19 cellular contexts compared by ENCODE assay signal in the genomic region with DNA sequence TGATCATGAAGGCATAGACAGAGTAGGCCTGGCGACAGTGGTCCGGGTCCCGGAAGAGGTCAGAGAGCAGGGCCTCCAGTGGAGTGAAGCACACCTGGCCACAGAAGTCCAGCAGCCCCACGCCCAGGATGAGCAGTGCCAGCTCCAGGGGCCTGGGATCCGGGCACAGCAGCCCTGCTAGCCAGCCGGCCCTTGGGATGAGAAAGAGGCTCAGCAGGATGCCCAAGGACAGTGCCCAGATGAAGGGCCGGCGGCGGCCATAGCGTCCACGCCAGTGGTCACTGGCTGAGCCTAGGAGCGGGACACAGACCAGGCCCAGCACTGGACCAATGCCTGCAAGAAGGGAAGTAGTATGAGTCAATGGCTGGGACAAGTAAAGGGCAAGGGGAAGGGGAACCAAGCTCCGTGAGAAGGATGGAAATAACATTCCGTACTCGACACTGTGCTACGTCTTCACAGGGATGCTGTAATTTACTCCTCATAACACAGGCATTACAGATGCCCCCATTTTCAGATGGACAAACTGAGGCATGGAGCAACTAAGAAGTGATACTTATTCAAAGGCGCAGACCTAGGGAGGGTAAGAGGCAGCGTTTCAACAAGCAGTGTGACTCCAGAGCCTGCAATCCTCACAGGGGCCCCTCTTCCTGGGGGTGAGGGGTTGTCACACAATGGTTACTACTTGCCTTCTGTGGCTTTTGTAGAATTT. TPM values are rescaled to one million over a fixed set of nuclear protein-coding genes. Genes with fewer than 3 reads are reported as not detected.
DNase-seq lines count a peak whose midpoint lies in the region; ATAC-seq and TF ChIP-seq lines count a peak whose summit lies in the region.
"Had no signal": no experiment of that assay in that cellular context is flagged by ENCODE, and none has a peak within 500 bp of the region (broad histone marks: within the 10 kb centered on the region; RNA-seq: fewer than 3 reads in every experiment).

No MANE protein-coding gene starts in this region.

- no TSS peak for BruUV-seq in HCT116 (replicated peaks; lab: Mats Ljungman, UMichigan)

- RAD21 ChIA-PET in HCT116 (lab: Charles Lee; ENCODE audit: low non-redundant PET in 1 of 2, low total read pairs in 2 of 2, uncharacterized antibody in 2 of 2, unreplicated experiment in 2 of 2) = no interaction called here

- H2AFZ ChIP-seq in HCT116 (ENCODE audit: low read depth, low read length, poor library complexity, severe bottlenecking) = no peak overlapping the region

- no peaks in the 10 kb centered on the region for H3K9me2 ChIP-seq in HCT116 (ENCODE audit: insufficient read depth)

- POLR2A ChIA-PET in HCT116 (lab: Charles Lee) = no interaction called here

- intact Hi-C loops in HCT116 (cut with micrococcal nuclease) = no loop called here

- H3K79me2 ChIP-seq in HCT116 (ENCODE audit: insufficient read depth, low read length) = no peaks in the 10 kb centered on the region; the same call in 1 of the 2 replicates

- no peaks in the 10 kb centered on the region for H3K27me3 ChIP-seq in HCT116 (ENCODE audit: insufficient read depth, low read length)
- H3K27me3 ChIP-seq in mucosa of stomach (ENCODE audit: control insufficient read depth, insufficient read depth, low read length) = no peaks in the 10 kb centered on the region
- H3K27me3 ChIP-seq: pancreas, sigmoid colon, vagina had no signal

- no peak overlapping the region for H3K4me3 ChIP-seq in HCT116 (replicated peaks in 1 of 2; ENCODE audit: low read depth in 1 of 2, low read length in 2 of 2)
- H3K4me3 ChIP-seq in mucosa of stomach (ENCODE audit: low read length) = peak overlapping the region; percentile 38
- H3K4me3 ChIP-seq: pancreas, sigmoid colon, vagina had no signal

- H3K4me2 ChIP-seq in HCT116 (ENCODE audit: low read length) = peak overlapping the region; percentile 81; the same call in 1 of the 2 replicates

- H3K9ac ChIP-seq in HCT116 (ENCODE audit: low read length) (peak overlapping the region; percentile 52), mucosa of stomach (ENCODE audit: low read length) (peak overlapping the region; percentile 69)

- no peak for TF ChIP-seq POLR2A in HCT116 (IDR thresholded peaks at IDR 0.05; ENCODE audit: borderline replicate concordance, extremely low read depth, insufficient read depth, insufficient read length)

- DNase-seq in HCT116 (ENCODE audit: low read depth, low spot score) = no peak
- no peak for DNase-seq in HuH-7.5 (ENCODE audit: low spot score)
- DNase-seq in DMS114 treated with DMSO at 0.1 percent for 48 hours (lab: John Stamatoyannopoulos, UW; ENCODE audit: unreplicated experiment) = no peak
- no peak for DNase-seq in activated CD4-positive, alpha-beta T cell treated with anti-CD3 and anti-CD28 coated beads, Interleukin-2, amount 50 U/mL, for 4 hours
- DNase-seq: activated naive CD4-positive, alpha-beta T cell treated with anti-CD3 and anti-CD28 coated beads for 36 hours; activated T-cell treated with anti-CD3 and anti-CD28 coated beads, Interleukin-2, amount 50 U/mL, for 4 hours; Caco-2; EL; left cardiac atrium; NCI-H1436 treated with DMSO at 0.1 percent for 48 hours; NCI-H510A treated with DMSO at 0.1 percent for 48 hours; sigmoid colon; T1000 had no signal

- H3K36me3 ChIP-seq in HCT116 (ENCODE audit: control insufficient read depth in 1 of 2, insufficient read depth in 2 of 2, low read length in 2 of 2) = no peaks in the 10 kb centered on the region
- peaks cover 13% of the 10 kb centered on the region for H3K36me3 ChIP-seq in mucosa of stomach (ENCODE audit: control insufficient read depth, insufficient read depth, low read length)
- H3K36me3 ChIP-seq: pancreas, sigmoid colon, vagina had no signal

- TF ChIP-seq CTCF in HCT116 (IDR thresholded peaks at IDR 0.05 in 2 of 3, conservative IDR thresholded peaks at IDR 0.05 in 1 of 3; ENCODE audit: borderline replicate concordance in 1 of 3, insufficient read depth in 1 of 3, low read depth in 2 of 3, low read length in 2 of 3) = no peak
- no peak for TF ChIP-seq CTCF in VCaP (conservative IDR thresholded peaks at IDR 0.05)

- TF ChIP-seq RAD21 in HCT116 (IDR thresholded peaks at IDR 0.05; ENCODE audit: low read depth) = no peak

- no peaks in the 10 kb centered on the region for H3K9me3 ChIP-seq in HCT116 (ENCODE audit: control insufficient read depth in 1 of 2, insufficient read depth in 1 of 2, low read depth in 1 of 2, low read length in 2 of 2)
- no peaks in the 10 kb centered on the region for H3K9me3 ChIP-seq in mucosa of stomach (ENCODE audit: control insufficient read depth, low read length)
- H3K9me3 ChIP-seq: Caco-2, pancreas, sigmoid colon, vagina had no signal

- CTCF ChIA-PET in HCT116 (lab: Charles Lee) = interaction anchor here (0.6 to 2.5 kb wide), 3 partner anchors 48 to 314 kb away, joined by 3 to 9 read pairs (median 5); no protein-coding TSS in a partner anchor

- ATAC-seq in HCT116 (no peak), GM18909 (IDR thresholded peaks at IDR 0.05; ENCODE audit: poor library complexity, unreplicated experiment) (no peak)
- ATAC-seq: activated T-cell treated with anti-CD3 and anti-CD28 coated beads, Interleukin-2, amount 50 U/mL, for 4 hours; Right ventricle myocardium inferior had no signal

- no peaks in the 10 kb centered on the region for H4K20me1 ChIP-seq in HCT116 (ENCODE audit: insufficient read depth)

- H3K27ac ChIP-seq in HCT116 (ENCODE audit: low read depth, low read length) (peak overlapping the region; percentile 4; the same call in 1 of the 2 replicates), VCaP (peak overlapping the region; percentile 88)
- H3K27ac ChIP-seq: pancreas, sigmoid colon, vagina had no signal

- H3K4me1 ChIP-seq in HCT116 (ENCODE audit: control insufficient read depth in 1 of 2, insufficient read depth in 2 of 2, low read length in 2 of 2) = peaks cover 29 to 45% of the 10 kb centered on the region in 2 experiments
- H3K4me1 ChIP-seq in mucosa of stomach (ENCODE audit: control insufficient read depth, insufficient read depth, low read length) = peaks cover 89% of the 10 kb centered on the region
- H3K4me1 ChIP-seq: pancreas had no signal

TF ChIP-seq in HCT116, 20 proteins besides CTCF, POLR2A, EP300 and RAD21:
- TF ChIP-seq POLR2AphosphoS5 (IDR thresholded peaks at IDR 0.05; ENCODE audit: low read depth, low read length) = no peak
- TF ChIP-seq, protein P1, sequence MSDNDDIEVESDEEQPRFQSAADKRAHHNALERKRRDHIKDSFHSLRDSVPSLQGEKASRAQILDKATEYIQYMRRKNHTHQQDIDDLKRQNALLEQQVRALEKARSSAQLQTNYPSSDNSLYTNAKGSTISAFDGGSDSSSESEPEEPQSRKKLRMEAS (IDR thresholded peaks at IDR 0.05) = no peak

RNA-seq across cellular contexts. Expression of gene SLC45A3, which starts 16.9 kb away (rescaled TPM):
- 12.3 TPM for total RNA-seq in HCT116 (2021; ENCODE audit: unreplicated experiment)
- polyA plus RNA-seq in HCT116 (2012) = 11.4 and 12.6 TPM in 2 replicates

RNA-seq across cellular contexts. Expression of gene ELK4, which starts 31.6 kb away (rescaled TPM):
- 46.2 TPM for total RNA-seq in HCT116 (2021; ENCODE audit: unreplicated experiment)
- polyA plus RNA-seq in HCT116 (2012) = 5.9 and 6.4 TPM in 2 replicates
